In the genomic region with DNA sequence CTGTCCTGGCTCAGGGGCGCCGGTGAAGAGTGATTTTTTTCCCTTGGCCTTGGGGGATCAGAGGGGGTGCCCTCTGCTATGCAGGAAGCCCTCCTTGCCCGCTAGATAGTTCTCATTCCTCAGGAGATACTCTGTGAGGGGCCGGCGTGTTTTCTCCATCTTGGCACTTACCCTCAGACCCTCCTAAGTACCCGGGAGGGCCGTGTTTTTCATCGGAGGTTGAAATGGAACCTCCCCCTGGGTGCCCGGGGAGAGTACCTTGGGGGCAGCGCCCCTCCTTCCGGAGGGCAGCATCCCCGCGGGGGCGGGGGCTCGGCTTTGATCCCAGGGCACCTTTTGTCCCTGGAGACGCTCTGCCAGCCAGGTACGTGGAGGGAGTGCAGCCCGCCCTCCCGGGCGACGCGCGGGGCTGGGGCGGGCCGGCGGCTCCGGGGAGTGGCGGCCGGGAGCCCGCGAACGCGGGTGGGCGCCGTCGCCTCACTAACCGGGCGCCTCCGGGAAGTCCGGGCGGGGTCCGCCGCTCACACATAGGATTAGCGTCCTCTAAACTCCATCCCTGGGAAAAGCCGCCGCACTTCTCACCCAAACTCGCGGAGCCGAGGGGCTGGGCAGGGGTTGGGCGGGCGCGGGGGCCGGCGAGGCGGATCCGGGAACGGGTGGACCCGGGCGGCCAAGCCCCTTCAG, we compare ENCODE assay signal across 8 cellular contexts. TPM values are rescaled to one million over a fixed set of nuclear protein-coding genes. Genes with fewer than 3 reads are reported as not detected.
DNase-seq lines count a peak whose midpoint lies in the region; ATAC-seq lines count a peak whose summit lies in the region.
"Not testable (repeated sequence)": the region's sequence is repeated elsewhere in the genome, so short reads cannot be mapped to it uniquely, and the experiment has no call there.

No MANE protein-coding gene starts in this region.

- H3K27ac Mint-ChIP-seq in T-cell: peak overlapping the region; percentile 65 to 76
- H3K27ac Mint-ChIP-seq in activated naive CD8-positive, alpha-beta T cell: peak overlapping the region; percentile 82
- peak overlapping the region; percentile 57 to 93 (median 88) for H3K27ac Mint-ChIP-seq in naive thymus-derived CD8-positive, alpha-beta T cell
- peak overlapping the region; percentile 73 for H3K27ac Mint-ChIP-seq in stimulated activated naive B cell treated with anti-CD40 and anti-IgM and Interleukin-4, amounts not matched to agents 10 μg/mL and 1 μg/mL and 100 μg/mL, for 72 hours

- H3K36me3 Mint-ChIP-seq in T-cell; activated naive CD8-positive, alpha-beta T cell; stimulated activated naive B cell treated with anti-CD40 and anti-IgM and Interleukin-4, amounts not matched to agents 10 μg/mL and 1 μg/mL and 100 μg/mL, for 72 hours: not testable (repeated sequence)
- peaks cover 0 to 21% (median 0%) of the 10 kb centered on the region in 3 donors for H3K36me3 Mint-ChIP-seq in naive thymus-derived CD8-positive, alpha-beta T cell

- DNase-seq in EH (ENCODE audit: low read depth): peak; percentile 15
- peak in 30 of 34 experiments; percentile 5 to 46 (median 22) for DNase-seq in T-cell
- DNase-seq in germinal center (ENCODE audit: low spot score): peak; percentile 59
- peak; percentile 13 to 74 (median 48) for DNase-seq in naive thymus-derived CD8-positive, alpha-beta T cell
- peak; percentile 31 for DNase-seq in stimulated activated naive B cell treated with anti-CD40 and anti-IgM and Interleukin-4, amounts not matched to agents 10 μg/mL and 1 μg/mL and 100 μg/mL, for 72 hours

- H3K9me3 Mint-ChIP-seq in T-cell; activated naive CD8-positive, alpha-beta T cell (ENCODE audit: low read depth); naive thymus-derived CD8-positive, alpha-beta T cell; stimulated activated naive B cell treated with anti-CD40 and anti-IgM and Interleukin-4, amounts not matched to agents 10 μg/mL and 1 μg/mL and 100 μg/mL, for 72 hours: not testable (repeated sequence)

- ATAC-seq in GM21619 (IDR thresholded peaks at IDR 0.05; ENCODE audit: unreplicated experiment): peak; percentile 26
- peak; percentile 22 for ATAC-seq in HG03565 (IDR thresholded peaks at IDR 0.05; ENCODE audit: unreplicated experiment)
- ATAC-seq in T-cell (replicated peaks in 1 of 4): peak; percentile 51 to 56 (median 56)
- peak; percentile 56 to 66 for ATAC-seq in naive thymus-derived CD8-positive, alpha-beta T cell
- peak; percentile 44 to 45 for ATAC-seq in stimulated activated naive B cell treated with anti-CD40 and anti-IgM and Interleukin-4, amounts not matched to agents 10 μg/mL and 1 μg/mL and 100 μg/mL, for 72 hours (replicated peaks)

- CTCF ChIA-PET in T-cell (lab: Charles Lee): not testable (repeated sequence)

- H3K4me1 Mint-ChIP-seq in T-cell: peaks cover 35 to 44% (median 39%) of the 10 kb centered on the region in 3 donors
- peaks cover 32% of the 10 kb centered on the region for H3K4me1 Mint-ChIP-seq in activated naive CD8-positive, alpha-beta T cell (ENCODE audit: low read depth)
- H3K4me1 Mint-ChIP-seq in naive thymus-derived CD8-positive, alpha-beta T cell: peaks cover 11 to 45% (median 41%) of the 10 kb centered on the region in 4 donors
- peaks cover 15 to 34% of the 10 kb centered on the region in 2 donors for H3K4me1 Mint-ChIP-seq in stimulated activated naive B cell treated with anti-CD40 and anti-IgM and Interleukin-4, amounts not matched to agents 10 μg/mL and 1 μg/mL and 100 μg/mL, for 72 hours

- peak overlapping the region; percentile 75 to 81 (median 79) for H3K4me3 Mint-ChIP-seq in T-cell
- peak overlapping the region; percentile 83 for H3K4me3 Mint-ChIP-seq in activated naive CD8-positive, alpha-beta T cell
- peak overlapping the region; percentile 75 to 91 (median 82) for H3K4me3 Mint-ChIP-seq in naive thymus-derived CD8-positive, alpha-beta T cell
- peak overlapping the region; percentile 78 to 84 for H3K4me3 Mint-ChIP-seq in stimulated activated naive B cell treated with anti-CD40 and anti-IgM and Interleukin-4, amounts not matched to agents 10 μg/mL and 1 μg/mL and 100 μg/mL, for 72 hours

- not testable (repeated sequence) for H3K27me3 Mint-ChIP-seq in T-cell; activated naive CD8-positive, alpha-beta T cell; naive thymus-derived CD8-positive, alpha-beta T cell; stimulated activated naive B cell treated with anti-CD40 and anti-IgM and Interleukin-4, amounts not matched to agents 10 μg/mL and 1 μg/mL and 100 μg/mL, for 72 hours

- POLR2A ChIA-PET in T-cell (lab: Charles Lee); naive thymus-derived CD8-positive, alpha-beta T cell (lab: Charles Lee): not testable (repeated sequence)

RNA-seq across cellular contexts. Expression of a gene that starts 0.8 kb away (rescaled TPM):
- 10 to 100 TPM; 46.8 to 82.2 (median 54.7) TPM for total RNA-seq in T-cell
- total RNA-seq in naive thymus-derived CD8-positive, alpha-beta T cell: 10 to 100 TPM; 71.3 to 79.5 TPM
- polyA plus RNA-seq in naive thymus-derived CD8-positive, alpha-beta T cell: 10 to 100 TPM in 1 of 3 donors, 1 to 10 TPM in 2; 8.2 to 12.0 (median 9.2) TPM

RNA-seq across cellular contexts. Expression of a gene that starts 54.2 kb away (rescaled TPM):
- 10 to 100 TPM in 4 of 5 donors, 1 to 10 TPM in 1; 9.1 to 17.3 (median 15.3) TPM for total RNA-seq in T-cell
- 10 to 100 TPM; 15.4 to 18.3 TPM for total RNA-seq in naive thymus-derived CD8-positive, alpha-beta T cell
- polyA plus RNA-seq in naive thymus-derived CD8-positive, alpha-beta T cell: 10 to 100 TPM; 11.8 to 17.3 (median 15.6) TPM

Comparison
In these comparisons a context has a peak if more than half of its experiments do, and no peak if none do; other contexts are left out.
1. Peak in every context shown above with its lines: DNase-seq and ATAC-seq.